ENCODE assay signal across 1 cellular context in genomic region chr10:124414077-124414476, GRCh38.
TF ChIP-seq lines count a peak whose summit lies in the region.

No MANE protein-coding gene starts in this region.

TF ChIP-seq in endothelial cell of umbilical vein, 7 proteins besides CTCF, POLR2A, EP300 and RAD21:
- TF ChIP-seq EZH2 (IDR thresholded peaks at IDR 0.05; ENCODE audit: borderline replicate concordance, low read depth, low read length, severe bottlenecking) (no peak), MYC (IDR thresholded peaks at IDR 0.05; ENCODE audit: low read depth, low read length) (no peak)
